21 cellular contexts compared by ENCODE assay signal in the genomic region with DNA sequence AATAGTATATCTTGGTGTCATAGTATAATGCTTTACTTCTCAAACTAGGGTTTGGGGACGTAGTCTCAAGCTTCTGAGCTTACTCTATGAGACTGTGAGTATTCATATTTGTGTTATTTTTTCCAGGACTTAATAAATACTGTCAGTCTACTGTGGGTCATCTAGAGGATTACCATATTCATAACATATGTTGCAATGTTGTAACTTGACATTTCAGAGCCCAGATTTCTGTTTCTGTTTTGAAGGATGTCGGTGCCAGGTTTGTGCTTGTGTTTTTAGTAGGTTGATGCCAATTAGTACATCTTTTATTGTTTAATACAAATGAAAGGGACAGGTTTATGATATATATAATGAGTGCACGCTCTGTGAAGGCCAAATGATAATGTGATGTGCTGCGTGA.
A peak's percentile ranks its signal among the peaks of the same experiment; 100 is the strongest.
DNase-seq lines count a peak whose midpoint lies in the region; ATAC-seq and FAIRE-seq lines count a peak whose summit lies in the region.
"Had no signal": no experiment of that assay in that cellular context is flagged by ENCODE, and none has a peak within 500 bp of the region (broad histone marks: within the 10 kb centered on the region; RNA-seq: fewer than 3 reads in every experiment).

No MANE protein-coding gene starts in this region.

- DNase-seq in COR-L47 (lab: John Stamatoyannopoulos, UW) = peak; percentile 1
- DNase-seq in NCI-H460 (ENCODE audit: extremely low read depth, low read depth) = peak; percentile 91
- peak; percentile 59 for DNase-seq in amniotic epithelial cell (ENCODE audit: low read depth)
- no peak for DNase-seq in small intestine
- no peak for DNase-seq in DMS114 treated with DMSO at 0.1 percent for 48 hours (lab: John Stamatoyannopoulos, UW; ENCODE audit: unreplicated experiment)
- DNase-seq in RCC 7860 (ENCODE audit: low spot score) = no peak
- DNase-seq: 8988T; ACHN; AML-193; CD4-positive, alpha-beta T cell; CD8-positive, alpha-beta T cell; DMS 273 treated with DMSO at 0.1 percent for 48 hours; DMS79 treated with DMSO at 0.1 percent for 48 hours; GF-D8 had no signal

- H3K27ac ChIP-seq in small intestine (ENCODE audit: low read depth in 1 of 2, low read length in 1 of 2) = no peak overlapping the region
- H3K27ac ChIP-seq: BLaER1 treated with 17β-estradiol and CSF1 and Interleukin-3, amounts not matched to agents 10 nM and 100 nM; C4-2B had no signal

- ATAC-seq in GM21717 (IDR thresholded peaks at IDR 0.05; ENCODE audit: unreplicated experiment) = no peak
- ATAC-seq: CD8-positive, alpha-beta T cell had no signal

- H3K36me3 ChIP-seq in small intestine (ENCODE audit: control insufficient read depth in 2 of 2, insufficient read depth in 2 of 2, low read length in 2 of 2) = no peaks in the 10 kb centered on the region
- H3K36me3 ChIP-seq: BLaER1 treated with 17β-estradiol and CSF1 and Interleukin-3, amounts not matched to agents 10 nM and 100 nM had no signal

- FAIRE-seq in small intestine (lab: Jason Lieb, UNC) = peak; percentile 30
- FAIRE-seq in RCC 7860 (lab: Jason Lieb, UNC) = no peak
- FAIRE-seq: A204.1, G401.6, GM12891, GM19239 had no signal

- H3K4me3 ChIP-seq in small intestine (ENCODE audit: low read depth in 1 of 2, low read length in 2 of 2) = no peak overlapping the region
- H3K4me3 ChIP-seq: BLaER1 treated with 17β-estradiol and CSF1 and Interleukin-3, amounts not matched to agents 10 nM and 100 nM had no signal

- H3K4me1 ChIP-seq in small intestine (ENCODE audit: control insufficient read depth in 2 of 2, insufficient read depth in 1 of 2, low read depth in 1 of 2, low read length in 1 of 2) = no peaks in the 10 kb centered on the region
- H3K4me1 ChIP-seq: BLaER1 treated with 17β-estradiol and CSF1 and Interleukin-3, amounts not matched to agents 10 nM and 100 nM had no signal

- no peaks in the 10 kb centered on the region for H3K9me3 ChIP-seq in small intestine (ENCODE audit: control insufficient read depth, low read depth)
- H3K9me3 ChIP-seq: BLaER1 treated with 17β-estradiol and CSF1 and Interleukin-3, amounts not matched to agents 10 nM and 100 nM had no signal

- no peaks in the 10 kb centered on the region for H3K27me3 ChIP-seq in small intestine (ENCODE audit: control insufficient read depth in 2 of 2, insufficient read depth in 2 of 2, low read length in 2 of 2)

- WGBS in small intestine, 3 donors = 47 to 52% (median 50%) methylated on average over 4 of the region's 4 CpGs

Comparison
In these comparisons a context has a peak if more than half of its experiments do, and no peak if none do; other contexts are left out.
1. DNase-seq: peak in COR-L47 (single experiment), NCI-H460 (single experiment) and amniotic epithelial cell (single experiment); none in small intestine (single experiment), DMS114 treated with DMSO at 0.1 percent for 48 hours (single experiment) and RCC 7860 (single experiment).